16 cellular contexts compared by ENCODE assay signal in genomic region chr15:98905981-98906711, GRCh38.
A peak's percentile ranks its signal among the peaks of the same experiment; 100 is the strongest.
DNase-seq lines count a peak whose midpoint lies in the region; ATAC-seq, FAIRE-seq and TF ChIP-seq lines count a peak whose summit lies in the region.
"Had no signal": no experiment of that assay in that cellular context is flagged by ENCODE, and none has a peak within 500 bp of the region (broad histone marks: within the 10 kb centered on the region; RNA-seq: fewer than 3 reads in every experiment).

No MANE protein-coding gene starts in this region.

- H3K27me3 ChIP-seq in neutrophil = no peaks in the 10 kb centered on the region

- H3K9me3 ChIP-seq in A549 (no peaks in the 10 kb centered on the region), neutrophil (no peaks in the 10 kb centered on the region)

- DNase-seq in A549 (ENCODE audit: low read depth in 1 of 2, low spot score in 1 of 2) (no peak), HS-27A (ENCODE audit: low read depth) (peak; percentile 74), coronary artery (ENCODE audit: low spot score) (no peak)
- DNase-seq in activated CD4-positive, alpha-beta T cell treated with anti-CD3 and anti-CD28 coated beads for 1 hour = no peak
- no peak for DNase-seq in activated CD8-positive, alpha-beta memory T cell treated with anti-CD3 and anti-CD28 coated beads, Interleukin-2, amount 10 ng/mL, durations not matched to agents 7 days and 5 days
- DNase-seq: activated CD4-positive, alpha-beta memory T cell treated with anti-CD3 and anti-CD28 coated beads for 36 hours; activated effector memory CD4-positive, alpha-beta T cell treated with Interleukin-2 at 50 U/mL for 16 hours; glutamatergic neuron; Karpas-422; NCI-H187 treated with DMSO at 0.1 percent for 48 hours; NCI-H748 treated with DMSO at 0.1 percent for 48 hours had no signal

- H3K4me2 ChIP-seq in A549 = peak overlapping the region; percentile 53

- H3K4me3 ChIP-seq in A549 (no peak overlapping the region), coronary artery (no peak overlapping the region), neutrophil (ENCODE audit: low read depth in 1 of 2, low read length in 1 of 2) (no peak overlapping the region)

- POLR2A ChIA-PET in A549 (lab: Yijun Ruan, JAX) = no interaction called here

- H3K27ac ChIP-seq in A549 (peak overlapping the region; percentile 94 to 97), coronary artery (peak overlapping the region; percentile 43 to 75), neutrophil (peak overlapping the region; percentile 90)

- no peak for TF ChIP-seq POLR2A in A549 (IDR thresholded peaks at IDR 0.05; ENCODE audit: low read length)

- H3K36me3 ChIP-seq in neutrophil = peaks cover 48% of the 10 kb centered on the region

- no peak for TF ChIP-seq RAD21 in A549 (conservative IDR thresholded peaks at IDR 0.05 in 1 of 2, IDR thresholded peaks at IDR 0.05 in 1 of 2)

- no peaks in the 10 kb centered on the region for H3K9me3 Mint-ChIP-seq in activated CD8-positive, alpha-beta memory T cell treated with anti-CD3 and anti-CD28 coated beads, Interleukin-2, amount 10 ng/mL, durations not matched to agents 7 days and 5 days (ENCODE audit: low read depth)
- H3K9me3 Mint-ChIP-seq: activated CD4-positive, alpha-beta memory T cell treated with anti-CD3 and anti-CD28 coated beads for 36 hours; brain had no signal

- H3K36me3 Mint-ChIP-seq in activated CD8-positive, alpha-beta memory T cell treated with anti-CD3 and anti-CD28 coated beads, Interleukin-2, amount 10 ng/mL, durations not matched to agents 7 days and 5 days = no peaks in the 10 kb centered on the region

- H3K4me1 Mint-ChIP-seq in activated CD8-positive, alpha-beta memory T cell treated with anti-CD3 and anti-CD28 coated beads, Interleukin-2, amount 10 ng/mL, durations not matched to agents 7 days and 5 days = peaks cover 6% of the 10 kb centered on the region

- H3K4me3 Mint-ChIP-seq in activated CD8-positive, alpha-beta memory T cell treated with anti-CD3 and anti-CD28 coated beads, Interleukin-2, amount 10 ng/mL, durations not matched to agents 7 days and 5 days = no peak overlapping the region
- H3K4me3 Mint-ChIP-seq: activated CD4-positive, alpha-beta memory T cell treated with anti-CD3 and anti-CD28 coated beads for 36 hours; brain had no signal

- no peaks in the 10 kb centered on the region for H3K27me3 Mint-ChIP-seq in activated CD8-positive, alpha-beta memory T cell treated with anti-CD3 and anti-CD28 coated beads, Interleukin-2, amount 10 ng/mL, durations not matched to agents 7 days and 5 days
- H3K27me3 Mint-ChIP-seq: activated CD4-positive, alpha-beta memory T cell treated with anti-CD3 and anti-CD28 coated beads for 36 hours; brain had no signal

- H3K27ac Mint-ChIP-seq in activated CD8-positive, alpha-beta memory T cell treated with anti-CD3 and anti-CD28 coated beads, Interleukin-2, amount 10 ng/mL, durations not matched to agents 7 days and 5 days = no peak overlapping the region
- H3K27ac Mint-ChIP-seq: activated CD4-positive, alpha-beta memory T cell treated with anti-CD3 and anti-CD28 coated beads for 36 hours had no signal

- TF ChIP-seq EP300 in A549 (IDR thresholded peaks at IDR 0.05) = 0 out of 5 replicates have a peak, but pooled peaks of 1 of the 2 experiments have one; percentile 14

- TF ChIP-seq CTCF in A549 (IDR thresholded peaks at IDR 0.05) (no peak), coronary artery (IDR thresholded peaks at IDR 0.05) (no peak), neutrophil (IDR thresholded peaks at IDR 0.05) (no peak)

- CTCF ChIA-PET in A549 (lab: Yijun Ruan, JAX) = interaction anchor here (1.0 to 5.9 kb wide), 17 partner anchors 7 to 464 kb away, joined by 3 to 36 read pairs (median 8); no protein-coding TSS in a partner anchor
- CTCF ChIA-PET in activated CD8-positive, alpha-beta memory T cell treated with anti-CD3 and anti-CD28 coated beads, Interleukin-2, amount 10 ng/mL, durations not matched to agents 7 days and 5 days (lab: Charles Lee) = interaction anchor here (0.7 to 2.0 kb wide), 2 partner anchors 24 to 51 kb away, joined by 3 to 6 read pairs; no protein-coding TSS in a partner anchor

- H3K4me1 ChIP-seq in A549 = peaks cover 69% of the 10 kb centered on the region
- peaks cover 46% of the 10 kb centered on the region in 2 experiments for H3K4me1 ChIP-seq in neutrophil (ENCODE audit: control insufficient read depth in 1 of 2, insufficient read depth in 1 of 2, low read depth in 1 of 2, low read length in 1 of 2)

- no peak for FAIRE-seq in A549 (lab: Jason Lieb, UNC)

- no peak for ATAC-seq in A549
- no peak for ATAC-seq in HG03342 (IDR thresholded peaks at IDR 0.05; ENCODE audit: unreplicated experiment)
- no peak for ATAC-seq in esophagus mucosa
- no peak for ATAC-seq in activated CD8-positive, alpha-beta memory T cell treated with anti-CD3 and anti-CD28 coated beads, Interleukin-2, amount 10 ng/mL, durations not matched to agents 7 days and 5 days
- ATAC-seq: left lobe of liver had no signal

- 64% methylated on average over 7 of the region's 7 CpGs for WGBS in A549 (ENCODE audit: missing lambda C conversion rate)

TF ChIP-seq in A549, 52 proteins besides CTCF, POLR2A, EP300 and RAD21:
- no peak for TF ChIP-seq SREBF2 (IDR thresholded peaks at IDR 0.05)
- no peak for TF ChIP-seq POLR2AphosphoS2 (conservative IDR thresholded peaks at IDR 0.05; ENCODE audit: low read length)
- no peak for TF ChIP-seq FOSL2 (IDR thresholded peaks at IDR 0.05)
- peak; percentile 3; the same call in 1 of the 2 replicates for TF ChIP-seq FOSL2 (CRISPR knock-in tag; IDR thresholded peaks at IDR 0.05)
- TF ChIP-seq CBX8 (IDR thresholded peaks at IDR 0.05) = no peak
- no peak for TF ChIP-seq BCL3 (IDR thresholded peaks at IDR 0.05)
- TF ChIP-seq RFX5 (IDR thresholded peaks at IDR 0.05) = no peak
- TF ChIP-seq ZFP36 (IDR thresholded peaks at IDR 0.05; ENCODE audit: borderline replicate concordance, partially characterized antibody) = no peak
- no peak for TF ChIP-seq MYC (IDR thresholded peaks at IDR 0.05; ENCODE audit: borderline replicate concordance, low read length)
- TF ChIP-seq GATA3 (IDR thresholded peaks at IDR 0.05; ENCODE audit: borderline replicate concordance) = peak; percentile 80
